In the genomic region with DNA sequence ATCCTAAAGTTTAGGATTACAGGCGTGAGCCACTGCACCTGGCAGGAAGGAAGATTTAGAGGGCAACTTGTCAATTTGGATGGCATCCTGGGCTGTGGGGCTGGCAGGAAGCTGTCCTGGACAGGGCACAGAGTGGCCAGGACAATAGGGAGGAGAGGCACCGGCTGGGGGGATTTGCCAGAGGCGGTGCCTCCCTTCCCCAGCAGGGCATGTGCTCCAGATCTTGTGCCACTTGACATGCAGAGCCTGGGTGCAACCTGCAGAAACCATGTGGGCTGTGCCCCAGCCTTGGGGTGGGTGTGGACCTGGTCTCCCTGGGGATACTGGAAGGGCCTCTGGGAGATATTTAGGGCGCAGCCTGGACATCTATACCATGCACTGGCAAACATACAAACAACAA, we compare ENCODE assay signal across 8 cellular contexts. TPM values are rescaled to one million over a fixed set of nuclear protein-coding genes. Genes with fewer than 3 reads are reported as not detected.
DNase-seq lines count a peak whose midpoint lies in the region; ATAC-seq, FAIRE-seq and TF ChIP-seq lines count a peak whose summit lies in the region.

No MANE protein-coding gene starts in this region.

- H3K79me2 ChIP-seq in smooth muscle cell (ENCODE audit: low read depth) = no peaks in the 10 kb centered on the region

- no peaks in the 10 kb centered on the region for H4K20me1 ChIP-seq in smooth muscle cell (ENCODE audit: low read depth)

- ATAC-seq in heart right ventricle = peak in 5 of 8 donors; percentile 3 to 42 (median 13)

- H3K9ac ChIP-seq in smooth muscle cell (ENCODE audit: low read depth) = peak overlapping the region; percentile 88

- WGBS in heart right ventricle, 2 donors = 73 to 87% methylated on average over 4 of the region's 4 CpGs
- WGBS in smooth muscle cell (ENCODE audit: low lambda C conversion rate) = 79% methylated on average over 4 of the region's 4 CpGs

- TF ChIP-seq CTCF in heart right ventricle (IDR thresholded peaks at IDR 0.05) = no peak
- TF ChIP-seq CTCF in smooth muscle cell (IDR thresholded peaks at IDR 0.05; ENCODE audit: borderline replicate concordance, insufficient read depth, poor library complexity, severe bottlenecking) = no peak

- H3K4me1 ChIP-seq in heart right ventricle (peaks cover 6 to 33% (median 14%) of the 10 kb centered on the region in 9 donors), smooth muscle cell (ENCODE audit: low read depth) (peaks cover 28% of the 10 kb centered on the region)

- DNase-seq in H54 (ENCODE audit: insufficient read length, low spot score) (peak; percentile 25), SW480 (ENCODE audit: low spot score) (peak; percentile 63), heart right ventricle (peak in 1 of 2 donors; percentile 19), smooth muscle cell (lab: John Stamatoyannopoulos, UW; ENCODE audit: unreplicated experiment) (no peak), GOT3 (lab: John Stamatoyannopoulos, UW) (no peak), NCI-H1436 treated with DMSO at 0.1 percent for 48 hours (lab: John Stamatoyannopoulos, UW) (no peak), NCI-H748 (lab: John Stamatoyannopoulos, UW; ENCODE audit: unreplicated experiment) (no peak), SIG-M5 (lab: John Stamatoyannopoulos, UW) (no peak)

- peaks cover 16% of the 10 kb centered on the region for H3F3A ChIP-seq in smooth muscle cell (ENCODE audit: low read depth)

- intact Hi-C loops in heart right ventricle (cut with DNase I) = no loop called here

- H2AFZ ChIP-seq in smooth muscle cell (ENCODE audit: low read depth) = no peak overlapping the region

- no peak for TF ChIP-seq POLR2A in H54 (IDR thresholded peaks at IDR 0.05; ENCODE audit: low read depth, low read length)

- peak overlapping the region; percentile 77 for H3K4me2 ChIP-seq in smooth muscle cell

- H3K27ac ChIP-seq in heart right ventricle (peak overlapping the region; percentile 79 to 95 (median 88)), smooth muscle cell (ENCODE audit: low read depth) (peak overlapping the region; percentile 100)

- FAIRE-seq in H54 (lab: Jason Lieb, UNC) = no peak

- H3K9me3 ChIP-seq in heart right ventricle (peaks cover 0 to 6% (median 0%) of the 10 kb centered on the region in 11 donors), smooth muscle cell (replicated peaks; ENCODE audit: low read depth) (no peaks in the 10 kb centered on the region)

- no peaks in the 10 kb centered on the region for H3K27me3 ChIP-seq in heart right ventricle
- H3K27me3 ChIP-seq in smooth muscle cell (ENCODE audit: low read depth) = no peaks in the 10 kb centered on the region

- H3K4me3 ChIP-seq in heart right ventricle (peak overlapping the region in 1 of 10 donors; percentile 35), smooth muscle cell (no peak overlapping the region)

- H3K36me3 ChIP-seq in heart right ventricle (no peaks in the 10 kb centered on the region), smooth muscle cell (ENCODE audit: low read depth) (no peaks in the 10 kb centered on the region)

RNA-seq across cellular contexts. Expression of a gene that starts 58.6 kb away (rescaled TPM):
- total RNA-seq in heart right ventricle (1,000 to 10,000 TPM in 9 of 10 donors, 100 to 1,000 TPM in 1; 988 to 2,538 (median 1,481) TPM), smooth muscle cell (8,046 and 9,106 TPM in 2 replicates)
- polyA plus RNA-seq in heart right ventricle (1,000 to 10,000 TPM; 1,651 to 3,224 TPM), smooth muscle cell (2,147 and 2,255 TPM in 2 replicates)

Comparison
In these comparisons a context has a peak if more than half of its experiments do, and no peak if none do; other contexts are left out.
1. DNase-seq: peak in H54 (single experiment) and SW480 (single experiment); none in smooth muscle cell (single experiment), GOT3 (single experiment), NCI-H1436 treated with DMSO at 0.1 percent for 48 hours (single experiment), NCI-H748 (single experiment) and SIG-M5 (single experiment).